ENCODE assay signal across 16 cellular contexts in the genomic region with DNA sequence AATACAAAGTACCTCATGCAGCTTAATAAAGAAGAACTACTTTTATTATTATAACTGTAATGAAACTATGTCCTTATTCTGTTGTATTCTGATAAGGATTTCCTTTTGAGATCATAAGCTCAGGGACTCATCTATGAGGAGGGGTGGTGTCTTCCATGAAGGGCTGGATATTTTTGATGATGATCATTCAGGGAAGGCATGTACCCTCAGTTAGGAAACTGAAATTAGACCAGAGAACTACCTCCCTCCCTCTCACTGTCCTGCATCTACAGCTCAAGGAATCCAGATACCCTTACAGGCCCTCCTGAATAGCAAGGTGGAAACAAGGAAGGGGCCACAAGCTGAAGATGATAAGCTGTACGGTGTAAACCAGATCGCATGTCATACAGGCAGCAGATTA.
A peak's percentile ranks its signal among the peaks of the same experiment; 100 is the strongest.
DNase-seq lines count a peak whose midpoint lies in the region; ATAC-seq and TF ChIP-seq lines count a peak whose summit lies in the region.
"Had no signal": no experiment of that assay in that cellular context is flagged by ENCODE, and none has a peak within 500 bp of the region (broad histone marks: within the 10 kb centered on the region; RNA-seq: fewer than 3 reads in every experiment).

No MANE protein-coding gene starts in this region.

- CTCF ChIA-PET in Caco-2 (lab: Charles Lee) = interaction anchor here (0.5 to 1.1 kb wide), 2 partner anchors 13 to 47 kb away, joined by 3 read pairs; no protein-coding TSS in a partner anchor
- CTCF ChIA-PET in HEK293T (lab: Yijun Ruan, JAX) = interaction anchor here (0.6 kb wide), 2 partner anchors 209 to 514 kb away, joined by 3 to 4 read pairs; no protein-coding TSS in a partner anchor

- H3K79me2 ChIP-seq in OCI-LY3 (ENCODE audit: low read length) = no peaks in the 10 kb centered on the region

- peak overlapping the region; percentile 47 for H3K4me2 ChIP-seq in OCI-LY3 (ENCODE audit: low read length)

- no TSS peak for BruUV-seq in Caco-2 (replicated peaks; lab: Mats Ljungman, UMichigan)

- H3K4me1 Mint-ChIP-seq in Caco-2 (ENCODE audit: low read depth, unreplicated experiment) = peaks cover 19% of the 10 kb centered on the region

- H4K20me1 ChIP-seq in OCI-LY3 (ENCODE audit: insufficient read depth, low read length) = no peaks in the 10 kb centered on the region

- no peak for TF ChIP-seq POLR2A in esophagus muscularis mucosa (IDR thresholded peaks at IDR 0.05; ENCODE audit: low read depth)

- no peaks in the 10 kb centered on the region for H3K9me3 Mint-ChIP-seq in Caco-2 (ENCODE audit: unreplicated experiment)
- H3K9me3 Mint-ChIP-seq: activated naive CD4-positive, alpha-beta T cell treated with anti-CD3 and anti-CD28 coated beads, Interleukin-2, amount 10 ng/mL, durations not matched to agents 7 days and 5 days; central memory CD8-positive, alpha-beta T cell had no signal

- H3K36me3 ChIP-seq in Caco-2 (ENCODE audit: control insufficient read depth, insufficient read depth, low read length) (no peaks in the 10 kb centered on the region), OCI-LY3 (replicated peaks; ENCODE audit: low read depth, low read length) (no peaks in the 10 kb centered on the region), esophagus muscularis mucosa (no peaks in the 10 kb centered on the region), rectal smooth muscle tissue (ENCODE audit: control insufficient read depth, insufficient read depth, low read length) (no peaks in the 10 kb centered on the region)
- H3K36me3 ChIP-seq: ovary, uterus had no signal

- TF ChIP-seq EP300 in esophagus muscularis mucosa (IDR thresholded peaks at IDR 0.05) = no peak

- H3K9me3 ChIP-seq in Caco-2 (no peaks in the 10 kb centered on the region), OCI-LY3 (ENCODE audit: insufficient read depth, low read length) (no peaks in the 10 kb centered on the region), esophagus muscularis mucosa (no peaks in the 10 kb centered on the region)
- H3K9me3 ChIP-seq: ovary, uterus had no signal

- 64% methylated on average over 2 of the region's 2 CpGs for WGBS in esophagus muscularis mucosa

- H3K27me3 ChIP-seq in Caco-2 (replicated peaks; ENCODE audit: control insufficient read depth, insufficient read depth, low read length) (no peaks in the 10 kb centered on the region), OCI-LY3 (ENCODE audit: low read depth, low read length) (no peaks in the 10 kb centered on the region), esophagus muscularis mucosa (no peaks in the 10 kb centered on the region), rectal smooth muscle tissue (ENCODE audit: control insufficient read depth, insufficient read depth, low read length) (no peaks in the 10 kb centered on the region)
- H3K27me3 ChIP-seq: ovary, uterus had no signal

- POLR2A ChIA-PET in Caco-2 (lab: Charles Lee) = interaction anchor here (0.5 to 1.8 kb wide), 4 partner anchors 12 to 1576 kb away, joined by 3 to 16 read pairs (median 3); no protein-coding TSS in a partner anchor
- POLR2A ChIA-PET in HEK293T (lab: Yijun Ruan, JAX) = interaction anchor here (0.7 to 2.6 kb wide), 3 partner anchors 101 to 130 kb away, joined by 3 to 19 read pairs (median 4); partner anchors contain the start of gene HNRNPU

- no peaks in the 10 kb centered on the region for H3K27me3 Mint-ChIP-seq in Caco-2 (ENCODE audit: insufficient read depth, unreplicated experiment)
- H3K27me3 Mint-ChIP-seq: activated naive CD4-positive, alpha-beta T cell treated with anti-CD3 and anti-CD28 coated beads, Interleukin-2, amount 10 ng/mL, durations not matched to agents 7 days and 5 days; central memory CD8-positive, alpha-beta T cell had no signal

- intact Hi-C loops in Caco-2 (cut with micrococcal nuclease; ENCODE audit: unreplicated experiment) (loop anchor here (2.0 kb wide), 1 partner anchor 46 kb away; no protein-coding TSS in a partner anchor), esophagus muscularis mucosa (cut with DNase I) (no loop called here)

- H3K4me3 ChIP-seq in Caco-2 (ENCODE audit: low read depth, low read length) (no peak overlapping the region), OCI-LY3 (ENCODE audit: low read length) (peak overlapping the region; percentile 16; the same call in 1 of the 2 replicates), esophagus muscularis mucosa (no peak overlapping the region), rectal smooth muscle tissue (ENCODE audit: low read length) (no peak overlapping the region)
- H3K4me3 ChIP-seq: ovary, uterus had no signal

- H2AFZ ChIP-seq in OCI-LY3 (ENCODE audit: low read depth, low read length) = peak overlapping the region; percentile 34; the same call in 1 of the 2 replicates

- TF ChIP-seq CTCF in Caco-2 (IDR thresholded peaks at IDR 0.05; ENCODE audit: insufficient read depth in 1 of 2, low read depth in 1 of 2, low read length in 1 of 2, severe bottlenecking in 1 of 2, unreplicated experiment in 1 of 2) = no peak
- TF ChIP-seq CTCF in OCI-LY3 (IDR thresholded peaks at IDR 0.05; ENCODE audit: low read depth, low read length) = no peak
- no peak for TF ChIP-seq CTCF in esophagus muscularis mucosa (IDR thresholded peaks at IDR 0.05)

- peak overlapping the region; percentile 71 for H3K27ac Mint-ChIP-seq in Caco-2 (ENCODE audit: unreplicated experiment)
- H3K27ac Mint-ChIP-seq: activated naive CD4-positive, alpha-beta T cell treated with anti-CD3 and anti-CD28 coated beads, Interleukin-2, amount 10 ng/mL, durations not matched to agents 7 days and 5 days had no signal

- H3K27ac ChIP-seq in OCI-LY3 (ENCODE audit: low read length) (no peak overlapping the region), esophagus muscularis mucosa (replicated peaks in 1 of 4) (peak overlapping the region; percentile 71 to 76 (median 74)), rectal smooth muscle tissue (ENCODE audit: low read depth, low read length) (peak overlapping the region; percentile 75)
- H3K27ac ChIP-seq: VCaP had no signal

- ATAC-seq in HG02840 (IDR thresholded peaks at IDR 0.05; ENCODE audit: low FRiP score, unreplicated experiment) = no peak
- ATAC-seq in HG02884 (IDR thresholded peaks at IDR 0.05; ENCODE audit: unreplicated experiment) = no peak

- DNase-seq in Caco-2 (no peak), esophagus muscularis mucosa (ENCODE audit: extremely low spot score) (no peak), middle frontal gyrus (ENCODE audit: extremely low spot score, low spot score) (no peak), HEK293T (ENCODE audit: extremely low spot score) (no peak)
- DNase-seq: activated naive CD4-positive, alpha-beta T cell treated with anti-CD3 and anti-CD28 coated beads, Interleukin-2, amount 10 ng/mL, durations not matched to agents 7 days and 5 days; mammary epithelial cell; NCI-H524 treated with DMSO at 0.1 percent for 48 hours; ovary; stimulated activated CD8-positive, alpha-beta memory T cell treated with anti-CD3 and anti-CD28 coated beads, Interleukin-4, amount 100 ng/mL, for 48 hours; uterus had no signal

- peak overlapping the region; percentile 9; the same call in 1 of the 2 replicates for H3K9ac ChIP-seq in OCI-LY3 (ENCODE audit: low read length)
- H3K9ac ChIP-seq in rectal smooth muscle tissue (ENCODE audit: low read length) = no peak overlapping the region

- H3K36me3 Mint-ChIP-seq in Caco-2 (ENCODE audit: insufficient read depth, unreplicated experiment) = peaks cover 8% of the 10 kb centered on the region
- H3K36me3 Mint-ChIP-seq: activated naive CD4-positive, alpha-beta T cell treated with anti-CD3 and anti-CD28 coated beads, Interleukin-2, amount 10 ng/mL, durations not matched to agents 7 days and 5 days had no signal

- H3K4me1 ChIP-seq in Caco-2 = peaks cover 43% of the 10 kb centered on the region
- H3K4me1 ChIP-seq in OCI-LY3 (ENCODE audit: low read length) = peaks cover 36% of the 10 kb centered on the region
- peaks cover 24 to 49% (median 41%) of the 10 kb centered on the region in 4 donors for H3K4me1 ChIP-seq in esophagus muscularis mucosa
- peaks cover 30% of the 10 kb centered on the region for H3K4me1 ChIP-seq in rectal smooth muscle tissue (ENCODE audit: control insufficient read depth, insufficient read depth, low read length)

- H3K4me3 Mint-ChIP-seq in Caco-2 (ENCODE audit: unreplicated experiment) = no peak overlapping the region
- H3K4me3 Mint-ChIP-seq: activated naive CD4-positive, alpha-beta T cell treated with anti-CD3 and anti-CD28 coated beads, Interleukin-2, amount 10 ng/mL, durations not matched to agents 7 days and 5 days; central memory CD8-positive, alpha-beta T cell had no signal

TF ChIP-seq in HEK293T, 16 proteins besides CTCF, POLR2A, EP300 and RAD21:
- no peak for TF ChIP-seq BHLHE40 (IDR thresholded peaks at IDR 0.05; ENCODE audit: borderline replicate concordance)
- no peak for TF ChIP-seq NFRKB (IDR thresholded peaks at IDR 0.05)
- TF ChIP-seq ARNT (IDR thresholded peaks at IDR 0.05) = no peak
- TF ChIP-seq SP1 (IDR thresholded peaks at IDR 0.05) = no peak
- no peak for TF ChIP-seq ZNF384 (IDR thresholded peaks at IDR 0.05)
- TF ChIP-seq PKNOX1 (IDR thresholded peaks at IDR 0.05) = no peak
- TF ChIP-seq FOXM1 (IDR thresholded peaks at IDR 0.05; ENCODE audit: borderline replicate concordance) = no peak
- no peak for TF ChIP-seq L3MBTL2 (conservative IDR thresholded peaks at IDR 0.05)
- no peak for TF ChIP-seq FOXA1 (IDR thresholded peaks at IDR 0.05)
- TF ChIP-seq CTBP1 (IDR thresholded peaks at IDR 0.05; ENCODE audit: borderline replicate concordance) = no peak
- TF ChIP-seq FOXK2 (IDR thresholded peaks at IDR 0.05) = no peak
- no peak for TF ChIP-seq HDGF (IDR thresholded peaks at IDR 0.05; ENCODE audit: borderline replicate concordance)
- no peak for TF ChIP-seq SUZ12 (IDR thresholded peaks at IDR 0.05)
- no peak for TF ChIP-seq TARDBP (IDR thresholded peaks at IDR 0.05)
- TF ChIP-seq ELF4 (IDR thresholded peaks at IDR 0.05) = no peak
- no peak for TF ChIP-seq LEF1 (IDR thresholded peaks at IDR 0.05; ENCODE audit: borderline replicate concordance)
TF ChIP-seq in HEK293T: peak in this region for 0.
